ENCODE assay signal across 8 cellular contexts in the genomic region with DNA sequence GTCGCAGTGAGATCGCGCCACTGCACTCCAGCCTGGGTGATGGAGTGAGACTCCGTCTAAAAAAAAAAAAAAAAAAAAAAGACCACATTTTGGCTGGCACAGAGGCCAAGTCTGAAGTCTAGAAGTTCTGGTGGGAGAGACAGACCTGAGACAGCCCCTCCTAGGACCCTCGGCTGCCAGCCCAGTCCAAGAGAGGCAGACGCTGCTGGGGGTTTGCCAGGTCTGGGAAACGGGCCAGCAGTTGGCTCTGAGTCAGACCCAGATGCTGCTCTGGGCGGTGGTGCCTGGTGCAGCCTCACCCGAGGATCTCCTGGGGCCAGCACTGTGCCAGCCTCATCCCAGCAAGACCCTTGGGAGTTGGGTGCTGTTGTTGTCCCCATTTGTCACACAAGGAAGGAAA. TPM values are rescaled to one million over a fixed set of nuclear protein-coding genes. Genes with fewer than 3 reads are reported as not detected.
DNase-seq lines count a peak whose midpoint lies in the region; ATAC-seq and TF ChIP-seq lines count a peak whose summit lies in the region.

No MANE protein-coding gene starts in this region.

- ATAC-seq in PC-3 (peak; percentile 82), natural killer cell (no peak)

- H3K4me2 ChIP-seq in PC-3 (ENCODE audit: low read length): no peak overlapping the region

- H2AFZ ChIP-seq in PC-3 (ENCODE audit: low read length): no peak overlapping the region

- no peaks in the 10 kb centered on the region for H3K27me3 Mint-ChIP-seq in natural killer cell (ENCODE audit: low read depth in 2 of 2)

- DNase-seq in G401 (ENCODE audit: low spot score) (peak; percentile 58), PC-3 (peak; percentile 79), fibroblast of peridontal ligament (ENCODE audit: extremely low read depth) (peak; percentile 35), prostate gland (ENCODE audit: low spot score) (peak; percentile 54), NCI-H748 (lab: John Stamatoyannopoulos, UW; ENCODE audit: unreplicated experiment) (no peak), foreskin melanocyte (no peak), natural killer cell (no peak)
- no peak for DNase-seq in activated effector memory CD4-positive, alpha-beta T cell treated with anti-CD3 and anti-CD28 coated beads, Interleukin-2, amount 50 U/mL, for 16 hours

- no peaks in the 10 kb centered on the region for H3K9me2 ChIP-seq in PC-3 (replicated peaks; ENCODE audit: low read length)

- H3K4me1 ChIP-seq in PC-3 (ENCODE audit: insufficient read depth, low read length) (peaks cover 3% of the 10 kb centered on the region; the same call in 1 of the 2 replicates), prostate gland (replicated peaks) (no peaks in the 10 kb centered on the region)

- H3K79me2 ChIP-seq in PC-3 (ENCODE audit: low read length): no peaks in the 10 kb centered on the region

- TF ChIP-seq POLR2A in prostate gland (IDR thresholded peaks at IDR 0.05): no peak

- no peak overlapping the region for H3K27ac Mint-ChIP-seq in natural killer cell

- H3K36me3 ChIP-seq in PC-3 (ENCODE audit: low read depth, low read length) (no peaks in the 10 kb centered on the region), prostate gland (no peaks in the 10 kb centered on the region)

- H3K4me1 Mint-ChIP-seq in natural killer cell: peaks cover 6 to 11% of the 10 kb centered on the region in 2 donors

- intact Hi-C loops in PC-3 (cut with micrococcal nuclease) (no loop called here), prostate gland (cut with DNase I) (no loop called here), natural killer cell (cut with micrococcal nuclease) (no loop called here)

- H3K27ac ChIP-seq in PC-3 (ENCODE audit: low read length) (no peak overlapping the region), prostate gland (no peak overlapping the region)

- no peaks in the 10 kb centered on the region for H3K9me3 Mint-ChIP-seq in natural killer cell

- in situ Hi-C loops in G401 (cut with HindIII; ENCODE audit: low sequenced_read_pairs): no loop called here

- H3F3A ChIP-seq in PC-3 (ENCODE audit: low read length, unreplicated experiment): no peaks in the 10 kb centered on the region

- H3K36me3 Mint-ChIP-seq in natural killer cell: no peaks in the 10 kb centered on the region

- POLR2A ChIA-PET in PC-3 (lab: Charles Lee; ENCODE audit: unreplicated experiment): no interaction called here

- H3K9ac ChIP-seq in PC-3 (ENCODE audit: low read length): no peak overlapping the region

- H3K4me3 ChIP-seq in PC-3 (ENCODE audit: low read length) (no peak overlapping the region), prostate gland (no peak overlapping the region)

- CTCF ChIA-PET in PC-3 (lab: Charles Lee): no interaction called here

- no peaks in the 10 kb centered on the region for H4K20me1 ChIP-seq in PC-3 (ENCODE audit: low read length)

- 23% methylated on average over 8 of the region's 9 CpGs for WGBS in prostate gland

- H3K9me3 ChIP-seq in PC-3 (ENCODE audit: low read length) (no peaks in the 10 kb centered on the region), prostate gland (no peaks in the 10 kb centered on the region)

- no TSS peak for BruUV-seq in PC-3 (replicated peaks; lab: Mats Ljungman, UMichigan)

- TF ChIP-seq CTCF in PC-3 (conservative IDR thresholded peaks at IDR 0.05; ENCODE audit: low read depth, low read length): no peak
- TF ChIP-seq CTCF in prostate gland (IDR thresholded peaks at IDR 0.05): no peak
- TF ChIP-seq CTCF in natural killer cell (IDR thresholded peaks at IDR 0.05): no peak

- H3K4me3 Mint-ChIP-seq in natural killer cell: no peak overlapping the region

- H3K27me3 ChIP-seq in PC-3 (ENCODE audit: low read length): no peaks in the 10 kb centered on the region
- no peaks in the 10 kb centered on the region for H3K27me3 ChIP-seq in prostate gland (replicated peaks; ENCODE audit: insufficient read depth)

RNA-seq across cellular contexts. Expression of gene FCHO1, which starts 5.8 kb away (rescaled TPM):
- total RNA-seq in G401 (2014; rRNA removed; shearing (Covaris generic)): 4.9 and 9.3 TPM in 2 replicates
- total RNA-seq in PC-3 (2014; rRNA removed) (21.0 and 29.5 TPM in 2 replicates), prostate gland (10 to 100 TPM in 1 of 2 donors, 1 to 10 TPM in 1; 1.3 to 10.7 TPM), natural killer cell (10 to 100 TPM; 56.1 to 67.7 (median 66.5) TPM)

RNA-seq across cellular contexts. Expression of gene B3GNT3, which starts 37.8 kb away (rescaled TPM):
- not detected in 2 replicates for total RNA-seq in G401 (2014; rRNA removed; shearing (Covaris generic))
- total RNA-seq in PC-3 (2014; rRNA removed) (39.5 and 41.7 TPM in 2 replicates), prostate gland (10 to 100 TPM in 1 of 2 donors, 1 to 10 TPM in 1; 5.2 to 11.9 TPM), natural killer cell (not detected)

RNA-seq across cellular contexts. Expression of gene MAP1S, which starts 37.8 kb away (rescaled TPM):
- 41.7 and 48.4 TPM in 2 replicates for total RNA-seq in G401 (2014; rRNA removed; shearing (Covaris generic))
- 25.4 and 30.2 TPM in 2 replicates for total RNA-seq in PC-3 (2014; rRNA removed)
- total RNA-seq in prostate gland: 10 to 100 TPM; 34.9 to 61.1 TPM
- 10 to 100 TPM; 41.0 to 59.4 (median 45.8) TPM for total RNA-seq in natural killer cell

Comparison
In these comparisons a context has a peak if more than half of its experiments do, and no peak if none do; other contexts are left out.
1. DNase-seq: peak in G401 (single experiment), PC-3 (single experiment), fibroblast of peridontal ligament (single experiment) and prostate gland (single experiment); none in NCI-H748 (single experiment), foreskin melanocyte (single experiment), activated effector memory CD4-positive, alpha-beta T cell treated with anti-CD3 and anti-CD28 coated beads, Interleukin-2, amount 50 U/mL, for 16 hours (single experiment) and natural killer cell (single experiment).